Comparison of ENCODE assay signal across 25 cellular contexts in genomic region chr18:28036481-28036880, GRCh38.
A peak's percentile ranks its signal among the peaks of the same experiment; 100 is the strongest.
DNase-seq lines count a peak whose midpoint lies in the region; ATAC-seq and TF ChIP-seq lines count a peak whose summit lies in the region.
"Had no signal": no experiment of that assay in that cellular context is flagged by ENCODE, and none has a peak within 500 bp of the region (broad histone marks: within the 10 kb centered on the region; RNA-seq: fewer than 3 reads in every experiment).

No MANE protein-coding gene starts in this region.

- peaks cover 68% of the 10 kb centered on the region for H3K4me1 ChIP-seq in left ventricle myocardium inferior
- H3K4me1 ChIP-seq in right atrium auricular region = peaks cover 0 to 18% of the 10 kb centered on the region in 2 donors
- peaks cover 4% of the 10 kb centered on the region for H3K4me1 ChIP-seq in hepatocyte (ENCODE audit: insufficient read depth)
- peaks cover 86% of the 10 kb centered on the region for H3K4me1 ChIP-seq in neural progenitor cell
- H3K4me1 ChIP-seq: lower lobe of right lung, upper lobe of right lung had no signal

- H2AFZ ChIP-seq in hepatocyte (no peak overlapping the region), neural progenitor cell (replicated peaks) (no peak overlapping the region)
- H2AFZ ChIP-seq: GM23248 had no signal

- H3K4me3 ChIP-seq in left ventricle myocardium inferior (peak overlapping the region; percentile 7), right atrium auricular region (no peak overlapping the region), hepatocyte (no peak overlapping the region), neural progenitor cell (peak overlapping the region; percentile 36)
- H3K4me3 ChIP-seq: GM23248, lower lobe of right lung, SK-N-MC, upper lobe of right lung had no signal

- H3K4me3 Mint-ChIP-seq in neural progenitor cell = peak overlapping the region; percentile 74
- H3K4me3 Mint-ChIP-seq: central memory CD8-positive, alpha-beta T cell; effector memory CD8-positive, alpha-beta T cell; T-helper 2 cell treated with Interferon-gamma antibody and Interleukin-4, amounts not matched to agents 5 μg/mL and 100 μg/mL, for 36 hours had no signal

- H3K4me2 ChIP-seq in hepatocyte (no peak overlapping the region), neural progenitor cell (peak overlapping the region; percentile 75)

- ATAC-seq in HG03378 (IDR thresholded peaks at IDR 0.05; ENCODE audit: unreplicated experiment) (no peak), GM18519 (IDR thresholded peaks at IDR 0.05; ENCODE audit: low FRiP score, unreplicated experiment) (no peak), GM21381 (IDR thresholded peaks at IDR 0.05; ENCODE audit: unreplicated experiment) (no peak)
- ATAC-seq: effector memory CD8-positive, alpha-beta T cell; lower lobe of right lung; Panc1; upper lobe of right lung had no signal

- peaks cover 3% of the 10 kb centered on the region for H3K27me3 Mint-ChIP-seq in neural progenitor cell (ENCODE audit: insufficient read depth, low read depth)
- H3K27me3 Mint-ChIP-seq: central memory CD8-positive, alpha-beta T cell; effector memory CD8-positive, alpha-beta T cell had no signal

- intact Hi-C loops in left ventricle myocardium inferior (cut with micrococcal nuclease) = no loop called here

- H3K9me3 ChIP-seq in left ventricle myocardium inferior (replicated peaks) = no peaks in the 10 kb centered on the region
- H3K9me3 ChIP-seq in right atrium auricular region = no peaks in the 10 kb centered on the region
- no peaks in the 10 kb centered on the region for H3K9me3 ChIP-seq in hepatocyte (ENCODE audit: low read depth)
- H3K9me3 ChIP-seq in neural progenitor cell (ENCODE audit: low read depth) = no peaks in the 10 kb centered on the region
- H3K9me3 ChIP-seq: lower lobe of right lung, upper lobe of right lung had no signal

- H3K4me1 Mint-ChIP-seq in neural progenitor cell = peaks cover 95% of the 10 kb centered on the region
- H3K4me1 Mint-ChIP-seq: central memory CD8-positive, alpha-beta T cell had no signal

- no peak overlapping the region for H3K9ac ChIP-seq in neural progenitor cell
- H3K9ac ChIP-seq: GM23248 had no signal

- H3K27ac ChIP-seq in left ventricle myocardium inferior (replicated peaks) (peak overlapping the region; percentile 34), right atrium auricular region (peak overlapping the region in 1 of 2 donors; percentile 15), hepatocyte (peak overlapping the region; percentile 5), neural progenitor cell (peak overlapping the region; percentile 85)
- H3K27ac ChIP-seq: GM23248, lower lobe of right lung, SK-N-MC, upper lobe of right lung had no signal

- H4K20me1 ChIP-seq in hepatocyte (ENCODE audit: insufficient read depth, poor library complexity, severe bottlenecking) = no peaks in the 10 kb centered on the region
- H4K20me1 ChIP-seq in neural progenitor cell (ENCODE audit: low read depth) = peaks cover 33% of the 10 kb centered on the region

- H3F3A ChIP-seq in neural progenitor cell (ENCODE audit: low read depth) = peaks cover 29% of the 10 kb centered on the region

- peaks cover 36% of the 10 kb centered on the region for H3K79me2 ChIP-seq in hepatocyte
- H3K79me2 ChIP-seq in neural progenitor cell (ENCODE audit: low read depth) = peaks cover 97% of the 10 kb centered on the region

- no peaks in the 10 kb centered on the region for H3K27me3 ChIP-seq in left ventricle myocardium inferior (ENCODE audit: low read depth)
- H3K27me3 ChIP-seq in right atrium auricular region = no peaks in the 10 kb centered on the region
- H3K27me3 ChIP-seq in hepatocyte = no peaks in the 10 kb centered on the region
- no peaks in the 10 kb centered on the region for H3K27me3 ChIP-seq in neural progenitor cell
- H3K27me3 ChIP-seq: upper lobe of right lung had no signal

- TF ChIP-seq CTCF in left ventricle myocardium inferior (IDR thresholded peaks at IDR 0.05; ENCODE audit: borderline replicate concordance) (no peak), right atrium auricular region (IDR thresholded peaks at IDR 0.05) (no peak), hepatocyte (IDR thresholded peaks at IDR 0.05; ENCODE audit: poor library complexity) (no peak), neural progenitor cell (IDR thresholded peaks at IDR 0.05) (no peak)

- no peak for DNase-seq in left ventricle myocardium inferior
- DNase-seq in right atrium auricular region (ENCODE audit: low spot score) = no peak
- no peak for DNase-seq in hepatocyte (ENCODE audit: low spot score)
- DNase-seq in neural progenitor cell (ENCODE audit: low spot score) = peak; percentile 83
- no peak for DNase-seq in mesenteric fat pad (ENCODE audit: low spot score)
- DNase-seq: 8988T; activated CD4-positive, alpha-beta T cell treated with anti-CD3 and anti-CD28 coated beads, Interleukin-2, amount 50 U/mL, for 48 hours; activated gamma-delta T cell treated with Interleukin-2 at 50 U/mL for 16 hours; amniotic stem cell; DMS79; effector memory CD8-positive, alpha-beta T cell; GM23248; Kasumi-1; lower lobe of right lung; NCI-H1092 treated with DMSO at 0.1 percent for 48 hours; NCI-H510A treated with DMSO at 0.1 percent for 48 hours; NK-92 treated with Interleukin-12 subunit alpha and Interleukin-12 subunit beta, amount 100 ng/mL, for 24 hours; upper lobe of right lung had no signal

- H3K27ac Mint-ChIP-seq in neural progenitor cell = peak overlapping the region; percentile 99
- H3K27ac Mint-ChIP-seq: effector memory CD8-positive, alpha-beta T cell; T-helper 2 cell treated with Interferon-gamma antibody and Interleukin-4, amounts not matched to agents 5 μg/mL and 100 μg/mL, for 36 hours had no signal

- peaks cover 19% of the 10 kb centered on the region for H3K36me3 Mint-ChIP-seq in neural progenitor cell

- H3K36me3 ChIP-seq in left ventricle myocardium inferior (no peaks in the 10 kb centered on the region), right atrium auricular region (no peaks in the 10 kb centered on the region), hepatocyte (replicated peaks; ENCODE audit: insufficient read depth, low read depth) (no peaks in the 10 kb centered on the region), neural progenitor cell (no peaks in the 10 kb centered on the region)
- H3K36me3 ChIP-seq: lower lobe of right lung, upper lobe of right lung had no signal

- H3K9me2 ChIP-seq in hepatocyte (replicated peaks; ENCODE audit: insufficient read depth) = no peaks in the 10 kb centered on the region

- 71% methylated on average over 5 of the region's 5 CpGs for WGBS in hepatocyte (ENCODE audit: low lambda C conversion rate, missing lambda C conversion rate)

- H3K9me3 Mint-ChIP-seq in neural progenitor cell = no peaks in the 10 kb centered on the region

Comparison
In these comparisons a context has a peak if more than half of its experiments do, and no peak if none do; other contexts are left out.
1. H3K4me3 ChIP-seq: peak in left ventricle myocardium inferior (single experiment) and neural progenitor cell (single experiment); none in right atrium auricular region (0 of 2) and hepatocyte (single experiment).